ENCODE assay signal across 8 cellular contexts in the genomic region with DNA sequence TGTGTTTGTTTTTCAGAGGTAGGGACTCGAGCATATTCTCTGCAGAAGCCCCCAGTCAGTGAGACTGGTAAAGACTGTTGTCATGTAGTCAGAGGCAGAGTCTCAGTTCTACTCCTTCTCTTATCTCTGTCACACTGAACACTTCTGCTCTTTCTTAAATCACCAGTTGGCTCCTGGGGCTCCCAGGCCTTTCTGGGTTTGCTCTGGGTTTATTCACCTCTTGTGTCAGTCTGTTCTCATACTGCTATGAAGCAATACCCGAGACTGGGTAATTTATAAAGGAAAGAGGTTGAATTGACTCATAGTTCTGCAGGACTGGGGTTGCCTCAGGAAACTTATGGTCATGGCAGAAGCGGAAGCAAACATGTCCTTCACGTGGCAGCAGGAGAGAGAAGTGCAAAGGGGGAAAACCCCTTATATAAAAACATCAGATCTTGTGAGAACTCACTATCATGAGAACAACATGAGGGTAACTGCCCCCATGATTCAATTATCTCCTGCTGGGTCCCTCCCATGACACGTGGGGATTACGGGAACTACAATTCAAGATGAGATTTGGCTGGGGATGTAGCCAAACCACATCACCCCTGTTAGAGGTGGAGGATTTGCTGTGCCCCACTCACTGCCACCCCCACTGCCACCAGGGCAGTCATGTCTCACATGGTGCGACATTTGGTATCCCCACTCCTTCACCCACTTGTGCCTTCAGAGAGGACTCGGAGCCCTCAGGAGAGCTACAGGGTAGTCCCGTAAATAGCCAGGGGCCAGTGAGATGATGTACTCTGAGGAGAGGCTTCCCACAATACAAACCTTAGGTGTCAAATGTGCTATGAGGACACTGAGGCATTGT. TPM values are rescaled to one million over a fixed set of nuclear protein-coding genes. Genes with fewer than 3 reads are reported as not detected.
DNase-seq lines count a peak whose midpoint lies in the region; ATAC-seq and TF ChIP-seq lines count a peak whose summit lies in the region.

No MANE protein-coding gene starts in this region.

- in situ Hi-C loops in G401 (cut with HindIII; ENCODE audit: low sequenced_read_pairs) = no loop called here

- DNase-seq in Peyer's patch = peak in 2 of 3 donors; percentile 67 to 74
- peak; percentile 77 for DNase-seq in activated naive CD4-positive, alpha-beta T cell treated with Interleukin-2 at 50 U/mL for 16 hours
- peak; percentile 51 to 71 for DNase-seq in memory B cell (ENCODE audit: low spot score in 2 of 2)
- DNase-seq in NCI-H510A treated with DMSO at 0.1 percent for 48 hours (lab: John Stamatoyannopoulos, UW) = no peak
- no peak for DNase-seq in G401 (ENCODE audit: low spot score)

- WGBS in thymus = 58% methylated on average over 9 of the region's 9 CpGs

- H3K27me3 Mint-ChIP-seq in memory B cell = no peaks in the 10 kb centered on the region

- ATAC-seq in HG02642 (IDR thresholded peaks at IDR 0.05; ENCODE audit: poor library complexity, unreplicated experiment) = peak; percentile 80
- ATAC-seq in memory B cell (ENCODE audit: low read depth) = peak; percentile 89

- H3K27me3 ChIP-seq in Peyer's patch (no peaks in the 10 kb centered on the region), thymus (ENCODE audit: control insufficient read depth, insufficient read depth) (no peaks in the 10 kb centered on the region)

- H3K4me1 ChIP-seq in Peyer's patch = peaks cover 0 to 16% (median 8%) of the 10 kb centered on the region in 4 donors
- H3K4me1 ChIP-seq in thymus (ENCODE audit: control insufficient read depth, insufficient read depth, low read length) = peaks cover 30% of the 10 kb centered on the region

- H3K4me3 Mint-ChIP-seq in memory B cell = peak overlapping the region; percentile 38

- peaks cover 47% of the 10 kb centered on the region for H3K4me1 Mint-ChIP-seq in memory B cell

- no peaks in the 10 kb centered on the region for H3K9me3 Mint-ChIP-seq in memory B cell

- H3K27ac Mint-ChIP-seq in memory B cell = peak overlapping the region; percentile 92

- TF ChIP-seq CTCF in GM12872 (IDR thresholded peaks at IDR 0.05; ENCODE audit: insufficient read depth, low read depth, low read length) (0 out of 3 replicates have a peak, but pooled peaks have one; percentile 3), Peyer's patch (IDR thresholded peaks at IDR 0.05) (no peak)

- peak overlapping the region; percentile 6 to 77 (median 26) for H3K27ac ChIP-seq in Peyer's patch
- peak overlapping the region; percentile 43 for H3K27ac ChIP-seq in thymus (ENCODE audit: low read depth)

- no peaks in the 10 kb centered on the region for H3K36me3 ChIP-seq in Peyer's patch
- no peaks in the 10 kb centered on the region for H3K36me3 ChIP-seq in thymus (ENCODE audit: control insufficient read depth, insufficient read depth)

- H3K9me3 ChIP-seq in Peyer's patch = no peaks in the 10 kb centered on the region
- H3K9me3 ChIP-seq in thymus (ENCODE audit: control insufficient read depth) = no peaks in the 10 kb centered on the region

- no peak for TF ChIP-seq POLR2A in Peyer's patch (IDR thresholded peaks at IDR 0.05)

- H3K36me3 Mint-ChIP-seq in memory B cell = peaks cover 8% of the 10 kb centered on the region

- no peak overlapping the region for H3K4me3 ChIP-seq in Peyer's patch
- no peak overlapping the region for H3K4me3 ChIP-seq in thymus (ENCODE audit: low read length)

RNA-seq across cellular contexts. Expression of a gene that starts 35.9 kb away (rescaled TPM):
- 1 to 10 TPM; 7.0 to 9.5 (median 7.6) TPM for total RNA-seq in Peyer's patch
- polyA plus RNA-seq in thymus = 19.1 TPM
- total RNA-seq in G401 (2014; rRNA removed; shearing (Covaris generic)) = 0.07 TPM in 1 of 2 replicates, not detected in the other

Comparison
In these comparisons a context has a peak if more than half of its experiments do, and no peak if none do; other contexts are left out.
1. DNase-seq: peak in Peyer's patch (2 of 3), activated naive CD4-positive, alpha-beta T cell treated with Interleukin-2 at 50 U/mL for 16 hours (single experiment) and memory B cell (2 of 2); none in NCI-H510A treated with DMSO at 0.1 percent for 48 hours (single experiment) and G401 (single experiment).